8 cellular contexts compared by ENCODE assay signal in genomic region chr18:36186461-36187137, GRCh38. TPM values are rescaled to one million over a fixed set of nuclear protein-coding genes. Genes with fewer than 3 reads are reported as not detected.
DNase-seq lines count a peak whose midpoint lies in the region; ATAC-seq and TF ChIP-seq lines count a peak whose summit lies in the region.

No MANE protein-coding gene starts in this region.

- no peak for ATAC-seq in GM19455 (IDR thresholded peaks at IDR 0.05; ENCODE audit: unreplicated experiment)

- peak overlapping the region; percentile 45 for H3K4me3 ChIP-seq in Jurkat, Clone E6-1 (ENCODE audit: low read length)
- H3K4me3 ChIP-seq in adrenal gland (peak overlapping the region; percentile 44 to 74 (median 52)), iPS-18c (ENCODE audit: insufficient read depth, low read depth, low read length) (peak overlapping the region; percentile 65), spleen (peak overlapping the region; percentile 54 to 74 (median 70))

- intact Hi-C loops in adrenal gland (cut with DNase I) (no loop called here), spleen (cut with DNase I; ENCODE audit: low total_unique reads) (no loop called here)

- no peak for DNase-seq in Jurkat, Clone E6-1 (ENCODE audit: low read depth, low spot score)
- DNase-seq in adrenal gland (peak; percentile 29 to 68 (median 53)), spleen (peak; percentile 80), OCI-M2 (lab: John Stamatoyannopoulos, UW; ENCODE audit: unreplicated experiment) (no peak), SIG-M5 treated with dmso at 0.1 percent for 504 hours (lab: John Stamatoyannopoulos, UW; ENCODE audit: unreplicated experiment) (no peak)

- no peaks in the 10 kb centered on the region for H3K9me3 ChIP-seq in ES-I3 (ENCODE audit: control insufficient read depth, insufficient read depth, low read length)
- H3K9me3 ChIP-seq in adrenal gland (replicated peaks in 1 of 3): no peaks in the 10 kb centered on the region
- peaks cover 2% of the 10 kb centered on the region for H3K9me3 ChIP-seq in iPS-18c (ENCODE audit: control insufficient read depth, insufficient read depth, low read length)
- H3K9me3 ChIP-seq in spleen: no peaks in the 10 kb centered on the region

- H3K9ac ChIP-seq in ES-I3 (ENCODE audit: low read depth, low read length): peak overlapping the region; percentile 64

- H3K36me3 ChIP-seq in ES-I3 (ENCODE audit: insufficient read depth, low read length): no peaks in the 10 kb centered on the region
- no peaks in the 10 kb centered on the region for H3K36me3 ChIP-seq in adrenal gland (replicated peaks in 1 of 2)
- H3K36me3 ChIP-seq in spleen: no peaks in the 10 kb centered on the region

- 13 to 24% (median 19%) methylated on average over 18 to 42 of the region's 42 CpGs for WGBS in adrenal gland, 4 donors
- WGBS in spleen, 5 donors: 11 to 27% (median 12%) methylated on average over 29 to 42 of the region's 42 CpGs

- TF ChIP-seq POLR2A in adrenal gland (IDR thresholded peaks at IDR 0.05) (no peak), spleen (IDR thresholded peaks at IDR 0.05) (no peak)

- no peaks in the 10 kb centered on the region for H3K27me3 ChIP-seq in adrenal gland
- H3K27me3 ChIP-seq in spleen (replicated peaks in 1 of 7): peaks cover 0 to 43% (median 16%) of the 10 kb centered on the region in 7 donors

- H3K27ac ChIP-seq in adrenal gland: peak overlapping the region in 3 of 5 donors; percentile 76 to 91 (median 84)
- peak overlapping the region in 1 of 8 donors; percentile 37 for H3K27ac ChIP-seq in spleen

- TF ChIP-seq CTCF in adrenal gland (IDR thresholded peaks at IDR 0.05): no peak
- TF ChIP-seq CTCF in spleen (IDR thresholded peaks at IDR 0.05 in 8 of 11, conservative IDR thresholded peaks at IDR 0.05 in 3 of 11): no peak

- peaks cover 6% of the 10 kb centered on the region; the same call in 1 of the 2 replicates for H3K4me1 ChIP-seq in ES-I3 (ENCODE audit: insufficient read depth, low read length)
- peaks cover 13 to 17% of the 10 kb centered on the region in 2 donors for H3K4me1 ChIP-seq in adrenal gland (replicated peaks in 1 of 2)
- H3K4me1 ChIP-seq in spleen: peaks cover 0 to 33% (median 20%) of the 10 kb centered on the region in 6 donors

RNA-seq across cellular contexts. Expression of gene MOCOS, which starts 0.7 kb away (rescaled TPM):
- not detected for polyA plus RNA-seq in Jurkat, Clone E6-1 (2012; ENCODE audit: insufficient read depth, insufficient read length)
- 10 to 100 TPM; 15.3 to 88.1 (median 21.4) TPM for total RNA-seq in adrenal gland
- 10 to 100 TPM in 2 of 3 donors, 1 to 10 TPM in 1; 7.6 to 48.1 (median 10.0) TPM for polyA plus RNA-seq in adrenal gland
- total RNA-seq in spleen: 1 to 10 TPM in 4 of 7 donors, under 1 TPM in 3; 0.30 to 2.7 (median 1.0) TPM
- under 1 TPM; 0.13 to 0.37 (median 0.18) TPM for polyA plus RNA-seq in spleen

RNA-seq across cellular contexts. Expression of gene ELP2, which starts 56.9 kb away (rescaled TPM):
- polyA plus RNA-seq in Jurkat, Clone E6-1 (2012; ENCODE audit: insufficient read depth, insufficient read length): 61.8 TPM
- total RNA-seq in adrenal gland (10 to 100 TPM; 27.4 to 78.7 (median 61.5) TPM), spleen (10 to 100 TPM; 45.7 to 99.7 (median 79.0) TPM)
- polyA plus RNA-seq in adrenal gland (100 to 1,000 TPM in 1 of 3 donors, 10 to 100 TPM in 2; 52.4 to 150 (median 97.4) TPM), spleen (10 to 100 TPM; 50.6 to 72.4 (median 57.0) TPM)

RNA-seq across cellular contexts. Expression of gene SLC39A6, which starts 57.5 kb away (rescaled TPM):
- polyA plus RNA-seq in Jurkat, Clone E6-1 (2012; ENCODE audit: insufficient read depth, insufficient read length): 35.9 TPM
- 10 to 100 TPM; 30.5 to 42.9 (median 39.2) TPM for total RNA-seq in adrenal gland
- 10 to 100 TPM in 1 of 3 donors, 1 to 10 TPM in 2; 4.3 to 54.2 (median 6.1) TPM for polyA plus RNA-seq in adrenal gland
- 10 to 100 TPM; 17.7 to 29.7 (median 24.0) TPM for total RNA-seq in spleen
- polyA plus RNA-seq in spleen: 1 to 10 TPM; 3.9 to 6.9 (median 6.6) TPM

Comparison
In these comparisons a context has a peak if more than half of its experiments do, and no peak if none do; other contexts are left out.
1. DNase-seq: peak in adrenal gland (7 of 7) and spleen (single experiment); none in Jurkat, Clone E6-1 (single experiment), OCI-M2 (single experiment) and SIG-M5 treated with dmso at 0.1 percent for 504 hours (single experiment).
2. RNA of gene MOCOS, which starts 0.7 kb away (total RNA-seq): 15.3 to 88.1 TPM in adrenal gland; 0.30 to 2.7 TPM in spleen; every median in the first group is over 4 times any median in the second.
3. Peak in every context shown above with its lines, with median percentiles within 50 percentile points of each other: H3K4me3 ChIP-seq.